In genomic region chr17:28725660-28726395, GRCh38 we compare ENCODE assay signal across 8 cellular contexts. TPM values are rescaled to one million over a fixed set of nuclear protein-coding genes. Genes with fewer than 3 reads are reported as not detected.
DNase-seq lines count a peak whose midpoint lies in the region; ATAC-seq and TF ChIP-seq lines count a peak whose summit lies in the region.

TSS of gene TLCD1 (minus strand) at chr17:28726233. CDS start at chr17:28726097, 136 bp downstream.

- CTCF ChIA-PET in activated CD8-positive, alpha-beta T cell treated with anti-CD3 and anti-CD28 coated beads, Interleukin-2, amount 10 ng/mL, durations not matched to agents 7 days and 5 days (lab: Charles Lee): interaction anchor here (0.5 to 8.3 kb wide), 45 partner anchors 9 to 391 kb away, joined by 3 to 736 read pairs (median 12); partner anchors contain the start of genes BLTP2, DHRS13, FAM222B and FLOT2

- peak within 1 kb of the TSS; percentile 94 for H3K4me3 Mint-ChIP-seq in activated CD8-positive, alpha-beta T cell treated with anti-CD3 and anti-CD28 coated beads, Interleukin-2, amount 10 ng/mL, durations not matched to agents 7 days and 5 days
- H3K4me3 Mint-ChIP-seq in endothelial cell (ENCODE audit: unreplicated experiment): peak within 1 kb of the TSS; percentile 93

- POLR2A ChIA-PET in activated CD8-positive, alpha-beta T cell treated with anti-CD3 and anti-CD28 coated beads, Interleukin-2, amount 10 ng/mL, durations not matched to agents 7 days and 5 days (lab: Charles Lee): interaction anchor here (0.6 to 7.3 kb wide), 9 partner anchors 11 to 226 kb away, joined by 3 to 212 read pairs (median 11); partner anchors contain the start of genes BLTP2, DHRS13, FAM222B and FLOT2

- H3K27ac ChIP-seq in muscle layer of colon (ENCODE audit: low read depth, low read length) (peak within 1 kb of the TSS; percentile 61), testis (peak within 1 kb of the TSS; percentile 25 to 77)

- TF ChIP-seq CTCF in endothelial cell (IDR thresholded peaks at IDR 0.05; ENCODE audit: unreplicated experiment) (no peak), testis (IDR thresholded peaks at IDR 0.05) (no peak)

- H3K4me3 ChIP-seq in muscle layer of colon (ENCODE audit: low read depth in 1 of 2, low read length in 2 of 2): peak within 1 kb of the TSS; percentile 71 to 92
- H3K4me3 ChIP-seq in testis: peak within 1 kb of the TSS; percentile 71 to 82

- H3K9me3 ChIP-seq in muscle layer of colon (ENCODE audit: low read length): no peaks in the 10 kb centered on the region
- no peaks in the 10 kb centered on the region for H3K9me3 ChIP-seq in testis

- no peaks in the 10 kb centered on the region for H3K9me3 Mint-ChIP-seq in activated CD8-positive, alpha-beta T cell treated with anti-CD3 and anti-CD28 coated beads, Interleukin-2, amount 10 ng/mL, durations not matched to agents 7 days and 5 days (ENCODE audit: insufficient read depth)
- no peaks in the 10 kb centered on the region for H3K9me3 Mint-ChIP-seq in endothelial cell (ENCODE audit: unreplicated experiment)

- H3K36me3 ChIP-seq in muscle layer of colon (ENCODE audit: insufficient read depth, low read length): peaks cover 37% of the 10 kb centered on the region
- no peaks in the 10 kb centered on the region for H3K36me3 ChIP-seq in testis (ENCODE audit: low read depth, missing control alignments)

- peak; percentile 92 for DNase-seq in ELF-1 (ENCODE audit: low read depth, low spot score)
- DNase-seq in NCI-H69 (lab: John Stamatoyannopoulos, UW): peak; percentile 94
- peak; percentile 76 for DNase-seq in activated CD8-positive, alpha-beta T cell treated with anti-CD3 and anti-CD28 coated beads, Interleukin-2, amount 10 ng/mL, durations not matched to agents 7 days and 5 days
- DNase-seq in endothelial cell (ENCODE audit: low spot score): peak; percentile 69
- DNase-seq in testis: peak; percentile 61

- peaks cover 71% of the 10 kb centered on the region for H3K4me1 Mint-ChIP-seq in activated CD8-positive, alpha-beta T cell treated with anti-CD3 and anti-CD28 coated beads, Interleukin-2, amount 10 ng/mL, durations not matched to agents 7 days and 5 days (ENCODE audit: low read depth)
- peaks cover 28% of the 10 kb centered on the region for H3K4me1 Mint-ChIP-seq in endothelial cell (ENCODE audit: unreplicated experiment)

- WGBS in testis, 2 donors: 2% methylated on average over 48 of the region's 66 CpGs; no CpG with 5 or more reads in 1 of the 2 donors

- H3K27me3 ChIP-seq in muscle layer of colon (ENCODE audit: control insufficient read depth in 1 of 2, insufficient read depth in 2 of 2, low read length in 2 of 2) (peaks cover 0 to 6% of the 10 kb centered on the region in 2 donors), testis (no peaks in the 10 kb centered on the region)

- no peak for TF ChIP-seq POLR2A in testis (IDR thresholded peaks at IDR 0.05)

- H3K27ac Mint-ChIP-seq in activated CD8-positive, alpha-beta T cell treated with anti-CD3 and anti-CD28 coated beads, Interleukin-2, amount 10 ng/mL, durations not matched to agents 7 days and 5 days: peak within 1 kb of the TSS; percentile 99
- H3K27ac Mint-ChIP-seq in endothelial cell (ENCODE audit: unreplicated experiment): peak within 1 kb of the TSS; percentile 76

- H3K4me1 ChIP-seq in muscle layer of colon (ENCODE audit: insufficient read depth, low read length) (peaks cover 22% of the 10 kb centered on the region), testis (peaks cover 30% of the 10 kb centered on the region)

- no peak within 1 kb of the TSS for H3K9ac ChIP-seq in muscle layer of colon (ENCODE audit: low read length)

- intact Hi-C loops in testis (cut with DNase I; ENCODE audit: low total_unique reads): no loop called here

- no peaks in the 10 kb centered on the region for H3K27me3 Mint-ChIP-seq in activated CD8-positive, alpha-beta T cell treated with anti-CD3 and anti-CD28 coated beads, Interleukin-2, amount 10 ng/mL, durations not matched to agents 7 days and 5 days (ENCODE audit: low read depth)
- peaks cover 23% of the 10 kb centered on the region for H3K27me3 Mint-ChIP-seq in endothelial cell (ENCODE audit: unreplicated experiment)

- ATAC-seq in HG03025 (IDR thresholded peaks at IDR 0.05; ENCODE audit: low FRiP score, unreplicated experiment) (peak; percentile 5), HG02938 (IDR thresholded peaks at IDR 0.05; ENCODE audit: unreplicated experiment) (no peak)
- peak; percentile 43 for ATAC-seq in activated CD8-positive, alpha-beta T cell treated with anti-CD3 and anti-CD28 coated beads, Interleukin-2, amount 10 ng/mL, durations not matched to agents 7 days and 5 days

- H3K36me3 Mint-ChIP-seq in activated CD8-positive, alpha-beta T cell treated with anti-CD3 and anti-CD28 coated beads, Interleukin-2, amount 10 ng/mL, durations not matched to agents 7 days and 5 days (ENCODE audit: low read depth): peaks cover 49% of the 10 kb centered on the region
- peaks cover 34% of the 10 kb centered on the region for H3K36me3 Mint-ChIP-seq in endothelial cell (ENCODE audit: low read depth, unreplicated experiment)

RNA-seq across cellular contexts. Expression of gene TLCD1, which starts in this region (rescaled TPM):
- total RNA-seq in activated CD8-positive, alpha-beta T cell treated with anti-CD3 and anti-CD28 coated beads, Interleukin-2, amount 10 ng/mL, durations not matched to agents 7 days and 5 days: 1 to 10 TPM; 2.8 to 3.0 TPM
- total RNA-seq in endothelial cell (ENCODE audit: unreplicated experiment) (2.4 TPM), testis (1 to 10 TPM; 4.2 to 8.6 TPM)
- polyA plus RNA-seq in testis (ENCODE audit: insufficient read depth, low read depth, low replicate concordance): 18.0 TPM
